ENCODE assay signal across 11 cellular contexts in the genomic region with DNA sequence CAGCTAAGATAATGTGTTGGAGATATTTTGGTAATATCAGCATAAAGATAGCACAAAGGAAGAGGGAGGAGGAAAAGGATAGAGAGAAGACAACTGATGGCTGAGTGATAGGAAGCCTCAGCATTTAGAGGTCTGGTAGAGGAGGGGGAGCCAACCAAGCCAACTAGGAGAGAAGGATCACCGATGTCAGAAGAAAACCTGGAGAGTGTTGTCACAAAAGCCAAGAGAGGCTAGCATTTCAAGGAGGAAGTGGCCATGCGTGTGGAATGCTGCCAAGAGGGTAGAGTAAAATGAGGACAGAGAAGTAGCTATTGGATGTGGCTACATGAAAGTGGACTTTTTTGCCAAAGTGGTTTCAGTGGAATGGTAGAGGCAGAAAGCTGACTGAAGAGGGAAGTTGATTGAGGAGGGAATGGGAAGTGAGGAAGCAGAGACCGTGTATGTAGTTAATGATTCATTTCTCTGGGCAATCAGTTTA. TPM values are rescaled to one million over a fixed set of nuclear protein-coding genes. Genes with fewer than 3 reads are reported as not detected.
A peak's percentile ranks its signal among the peaks of the same experiment; 100 is the strongest.
DNase-seq lines count a peak whose midpoint lies in the region; ATAC-seq, FAIRE-seq and TF ChIP-seq lines count a peak whose summit lies in the region.
"Had no signal": no experiment of that assay in that cellular context is flagged by ENCODE, and none has a peak within 500 bp of the region (broad histone marks: within the 10 kb centered on the region; RNA-seq: fewer than 3 reads in every experiment).

No MANE protein-coding gene starts in this region.

- H3K27ac ChIP-seq in heart right ventricle, result peak overlapping the region in 8 of 10 donors; percentile 8 to 73 (median 34)
- H3K27ac ChIP-seq: cardiac muscle cell had no signal

- WGBS in heart right ventricle, 2 donors, result 65 to 75% methylated on average over 3 of the region's 3 CpGs

- DNase-seq in HK-2 (ENCODE audit: unreplicated experiment), result peak; percentile 13
- DNase-seq in RCC 7860 (ENCODE audit: low spot score), result no peak
- DNase-seq in heart right ventricle, result peak in 1 of 2 donors; percentile 18
- no peak for DNase-seq in sciatic nerve (ENCODE audit: low spot score)
- no peak for DNase-seq in central memory CD4-positive, alpha-beta T cell
- DNase-seq in HTR-8/SVneo (ENCODE audit: insufficient read length, low spot score), result no peak
- DNase-seq in stimulated activated CD4-positive, alpha-beta T cell treated with anti-CD3 and anti-CD28 coated beads, Interleukin-4, amount 100 ng/mL, for 1 hour, result no peak
- DNase-seq: activated T-cell treated with anti-CD3 and anti-CD28 coated beads, Interleukin-2, amount 50 U/mL, for 4 hours; NCI-H526 had no signal

- no peaks in the 10 kb centered on the region for H3K9me3 ChIP-seq in heart right ventricle

- no peaks in the 10 kb centered on the region for H3K27me3 ChIP-seq in heart right ventricle
- H3K27me3 ChIP-seq: cardiac muscle cell had no signal

- intact Hi-C loops in heart right ventricle (cut with DNase I), result no loop called here
- intact Hi-C loops in sciatic nerve (cut with DNase I), result no loop called here

- TF ChIP-seq CTCF in heart right ventricle (IDR thresholded peaks at IDR 0.05), result no peak

- peaks cover 0 to 66% (median 21%) of the 10 kb centered on the region in 9 donors for H3K4me1 ChIP-seq in heart right ventricle

- ATAC-seq in heart right ventricle, result peak in 7 of 8 donors; percentile 19 to 54 (median 46)
- ATAC-seq in sciatic nerve, result peak; percentile 42
- no peak for ATAC-seq in HG03159 (IDR thresholded peaks at IDR 0.05; ENCODE audit: unreplicated experiment)
- ATAC-seq: activated T-cell treated with anti-CD3 and anti-CD28 coated beads, Interleukin-2, amount 50 U/mL, for 4 hours had no signal

- FAIRE-seq in RCC 7860 (lab: Jason Lieb, UNC) (peak; percentile 31), HTR-8/SVneo (lab: Jason Lieb, UNC) (no peak)

- H3K4me3 ChIP-seq in heart right ventricle, result no peak overlapping the region
- H3K4me3 ChIP-seq: cardiac muscle cell had no signal

- H3K36me3 ChIP-seq in heart right ventricle, result peaks cover 0 to 9% (median 0%) of the 10 kb centered on the region in 9 donors
- H3K36me3 ChIP-seq: cardiac muscle cell had no signal

RNA-seq across cellular contexts. Expression of gene LCLAT1, which starts 34.3 kb away (rescaled TPM):
- total RNA-seq in heart right ventricle, result 10 to 100 TPM; 26.6 to 56.4 (median 44.9) TPM
- polyA plus RNA-seq in heart right ventricle, result 1 to 10 TPM; 8.0 to 8.5 TPM
- 8.2 TPM for total RNA-seq in sciatic nerve
